ENCODE assay signal across 8 cellular contexts in the genomic region with DNA sequence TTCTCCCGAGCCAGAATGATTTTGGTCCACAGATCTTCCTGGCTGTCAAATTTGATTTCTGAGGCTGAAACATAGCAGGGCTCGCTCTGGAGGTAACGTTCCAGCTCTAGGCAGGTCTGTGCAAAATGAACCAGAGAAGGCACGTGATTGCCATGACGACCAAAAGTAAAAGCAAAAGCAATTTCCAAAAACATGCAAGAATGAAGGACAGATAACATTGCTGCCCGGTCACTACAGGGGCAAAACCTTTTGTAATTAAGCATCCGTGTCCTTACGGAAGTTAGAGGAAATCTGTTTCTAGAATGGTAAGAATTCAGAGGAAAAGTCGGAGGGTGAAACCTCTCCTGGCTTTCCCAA. TPM values are rescaled to one million over a fixed set of nuclear protein-coding genes. Genes with fewer than 3 reads are reported as not detected.
DNase-seq lines count a peak whose midpoint lies in the region; ATAC-seq and TF ChIP-seq lines count a peak whose summit lies in the region.

No MANE protein-coding gene starts in this region.

- peak overlapping the region; percentile 97 for H3K56ac ChIP-seq in mesendoderm (ENCODE audit: low read length)

- H3K27ac ChIP-seq in A673 (ENCODE audit: low read depth, low read length, poor library complexity, severe bottlenecking) (peak overlapping the region; percentile 98), KOPT-K1 (ENCODE audit: low read depth, low read length, poor library complexity, severe bottlenecking) (peak overlapping the region; percentile 97), body of pancreas (peak overlapping the region; percentile 98 to 100 (median 100)), mesendoderm (ENCODE audit: low read depth, low read length) (no peak overlapping the region)

- H3K4me2 ChIP-seq in mesendoderm (ENCODE audit: low read length), result peak overlapping the region; percentile 93

- DNase-seq in A673 (ENCODE audit: low spot score) (no peak), body of pancreas (peak in 2 of 4 donors; percentile 42 to 45), mesendoderm (no peak), NCI-H1436 (lab: John Stamatoyannopoulos, UW) (no peak), HCEC 1CT (no peak), NCI-H345 (lab: John Stamatoyannopoulos, UW) (no peak), iPS-NIHi11 (ENCODE audit: low spot score) (no peak)

- H3K79me2 ChIP-seq in mesendoderm (ENCODE audit: control insufficient read depth, insufficient read depth, low read length), result peaks cover 69% of the 10 kb centered on the region

- peak overlapping the region; percentile 97 for H3K9ac ChIP-seq in mesendoderm (ENCODE audit: low read length)

- H3K9me3 ChIP-seq in A673 (ENCODE audit: low read depth, low read length, poor library complexity, severe bottlenecking) (no peaks in the 10 kb centered on the region), KOPT-K1 (ENCODE audit: insufficient read depth, low read length, poor library complexity, severe bottlenecking) (no peaks in the 10 kb centered on the region), body of pancreas (no peaks in the 10 kb centered on the region)

- no peak for TF ChIP-seq CTCF in A673 (conservative IDR thresholded peaks at IDR 0.05; ENCODE audit: low read depth, low read length)
- TF ChIP-seq CTCF in body of pancreas (IDR thresholded peaks at IDR 0.05), result no peak

- POLR2A ChIA-PET in A673 (lab: Charles Lee; ENCODE audit: low non-redundant PET), result no interaction called here

- H3K18ac ChIP-seq in mesendoderm (ENCODE audit: low read length), result no peak overlapping the region

- no peak overlapping the region for H2BK15ac ChIP-seq in mesendoderm (replicated peaks; ENCODE audit: low read depth)

- H3K36me3 ChIP-seq in A673 (ENCODE audit: insufficient read depth, low read length, poor library complexity, severe bottlenecking) (peaks cover 55% of the 10 kb centered on the region), KOPT-K1 (ENCODE audit: insufficient read depth, low read length) (peaks cover 55% of the 10 kb centered on the region), body of pancreas (replicated peaks in 1 of 2; ENCODE audit: insufficient read depth in 1 of 2, low read depth in 2 of 2) (peaks cover 24 to 26% of the 10 kb centered on the region in 2 donors), mesendoderm (ENCODE audit: control insufficient read depth, insufficient read depth, low read length) (peaks cover 33% of the 10 kb centered on the region)

- no peak for ATAC-seq in body of pancreas

- H3K4me3 ChIP-seq in A673 (ENCODE audit: low read depth, low read length, poor library complexity, severe bottlenecking), result peak overlapping the region; percentile 97
- H3K4me3 ChIP-seq in body of pancreas, result peak overlapping the region in 1 of 2 donors; percentile 47
- H3K4me3 ChIP-seq in mesendoderm (ENCODE audit: low read length), result peak overlapping the region; percentile 93

- no peak overlapping the region for H2BK120ac ChIP-seq in mesendoderm (ENCODE audit: low read depth, low read length)

- H2AK5ac ChIP-seq in mesendoderm (ENCODE audit: low read length), result no peak overlapping the region

- H3K4me1 ChIP-seq in A673 (ENCODE audit: insufficient read depth, low read length, poor library complexity, severe bottlenecking), result peaks cover 54% of the 10 kb centered on the region
- peaks cover 63% of the 10 kb centered on the region for H3K4me1 ChIP-seq in body of pancreas
- H3K4me1 ChIP-seq in mesendoderm (ENCODE audit: control insufficient read depth, low read depth, low read length), result peaks cover 13% of the 10 kb centered on the region

- H3K79me1 ChIP-seq in mesendoderm (ENCODE audit: low read length), result peaks cover 25% of the 10 kb centered on the region

- WGBS in body of pancreas, 2 donors, result 48 to 54% methylated on average over 9 of the region's 9 CpGs
- no CpG with 5 or more reads among the region's 9 CpGs for WGBS in mesendoderm (ENCODE audit: extremely low coverage, insufficient coverage, low lambda C conversion rate)

- no peak overlapping the region for H3K4ac ChIP-seq in mesendoderm (ENCODE audit: low read depth, low read length)

- H2BK5ac ChIP-seq in mesendoderm (ENCODE audit: low read length), result no peak overlapping the region

- CTCF ChIA-PET in A673 (lab: Charles Lee), result no interaction called here

- peak overlapping the region; percentile 90 for H3K23ac ChIP-seq in mesendoderm (ENCODE audit: low read length)

- no peak for TF ChIP-seq POLR2A in body of pancreas (IDR thresholded peaks at IDR 0.05)

- H4K8ac ChIP-seq in mesendoderm (ENCODE audit: low read depth, low read length), result no peak overlapping the region

- no peaks in the 10 kb centered on the region for H3K27me3 ChIP-seq in A673 (replicated peaks; ENCODE audit: insufficient read depth, low read depth, low read length, poor library complexity)
- H3K27me3 ChIP-seq in body of pancreas, result no peaks in the 10 kb centered on the region
- H3K27me3 ChIP-seq in mesendoderm (ENCODE audit: insufficient read depth, low read length, poor library complexity), result no peaks in the 10 kb centered on the region

- BruUV-seq in A673 (replicated peaks; lab: Mats Ljungman, UMichigan), result no TSS peak

- intact Hi-C loops in A673 (cut with micrococcal nuclease; ENCODE audit: unreplicated experiment) (loop anchor here (5.0 to 10.0 kb wide), 4 partner anchors 110 to 990 kb away; no protein-coding TSS in a partner anchor), body of pancreas (cut with DNase I) (no loop called here)

- no peak overlapping the region for H4K5ac ChIP-seq in mesendoderm (ENCODE audit: low read length)

RNA-seq across cellular contexts. Expression of a gene that starts 2.9 kb away (rescaled TPM):
- 57.3 and 70.1 TPM in 2 replicates for total RNA-seq in A673 (2021)
- 100 to 1,000 TPM in 1 of 2 donors, 10 to 100 TPM in 1; 92.1 to 294 TPM for total RNA-seq in body of pancreas
- 36.1 TPM for polyA plus RNA-seq in mesendoderm (2013, experiment 1 of 2)
- polyA plus RNA-seq in mesendoderm (2013, experiment 2 of 2), result 35.3 TPM
